8 cellular contexts compared by ENCODE assay signal in genomic region chr14:77026166-77026929, GRCh38. TPM values are rescaled to one million over a fixed set of nuclear protein-coding genes. Genes with fewer than 3 reads are reported as not detected.
A peak's percentile ranks its signal among the peaks of the same experiment; 100 is the strongest.
DNase-seq lines count a peak whose midpoint lies in the region; ATAC-seq and TF ChIP-seq lines count a peak whose summit lies in the region.

No MANE protein-coding gene starts in this region.

- no peaks in the 10 kb centered on the region for H3K9me3 ChIP-seq in PC-9 (ENCODE audit: insufficient read depth, low read depth)

- peak overlapping the region; percentile 92 for H3K4me2 ChIP-seq in PC-9

- H3K79me2 ChIP-seq in PC-9 (ENCODE audit: low read depth) = peaks cover 83% of the 10 kb centered on the region

- no peak for ATAC-seq in effector memory CD8-positive, alpha-beta T cell (replicated peaks)
- ATAC-seq in naive B cell (ENCODE audit: low read depth in 2 of 2) = no peak
- ATAC-seq in GM19397 (IDR thresholded peaks at IDR 0.05; ENCODE audit: unreplicated experiment) = no peak

- intact Hi-C loops in PC-9 (cut with micrococcal nuclease; ENCODE audit: unreplicated experiment) = no loop called here

- no TSS peak for BruUV-seq in PC-9 (replicated peaks; lab: Mats Ljungman, UMichigan)

- H3K27me3 ChIP-seq in PC-9 (ENCODE audit: insufficient read depth, low read depth) = no peaks in the 10 kb centered on the region

- DNase-seq in NCI-H1092 treated with DMSO at 0.1 percent for 48 hours (lab: John Stamatoyannopoulos, UW) (peak; percentile 68), NCI-H1092 (lab: John Stamatoyannopoulos, UW) (no peak), PC-9 (peak; percentile 56 to 73), naive B cell (no peak), cortex of kidney (lab: John Stamatoyannopoulos, UW) (no peak), ACHN (no peak)
- no peak for DNase-seq in effector memory CD8-positive, alpha-beta T cell

- H3K9me2 ChIP-seq in PC-9 (ENCODE audit: insufficient read depth) = no peaks in the 10 kb centered on the region

- peaks cover 13% of the 10 kb centered on the region for H4K20me1 ChIP-seq in PC-9 (ENCODE audit: insufficient read depth)

- no peaks in the 10 kb centered on the region for H3K9me3 Mint-ChIP-seq in effector memory CD8-positive, alpha-beta T cell
- H3K9me3 Mint-ChIP-seq in naive B cell = no peaks in the 10 kb centered on the region

- H2AFZ ChIP-seq in PC-9 = no peak overlapping the region

- H3K4me3 Mint-ChIP-seq in effector memory CD8-positive, alpha-beta T cell = peak overlapping the region; percentile 69 to 88
- peak overlapping the region; percentile 62 to 88 (median 76) for H3K4me3 Mint-ChIP-seq in naive B cell

- peak overlapping the region in 1 of 2 donors; percentile 60 for H3K27ac Mint-ChIP-seq in effector memory CD8-positive, alpha-beta T cell
- peak overlapping the region in 3 of 6 donors; percentile 45 to 89 (median 56) for H3K27ac Mint-ChIP-seq in naive B cell

- H3K27ac ChIP-seq in PC-9 = peak overlapping the region; percentile 88

- POLR2A ChIA-PET in PC-9 (lab: Charles Lee; ENCODE audit: unreplicated experiment) = interaction anchor here (0.7 kb wide), 2 partner anchors 83 to 84 kb away, joined by 3 to 9 read pairs; no protein-coding TSS in a partner anchor

- peaks cover 63% of the 10 kb centered on the region for H3F3A ChIP-seq in PC-9 (ENCODE audit: insufficient read depth, low read depth)

- CTCF ChIA-PET in PC-9 (lab: Charles Lee) = interaction anchor here (0.7 to 2.5 kb wide), 7 partner anchors 41 to 112 kb away, joined by 3 to 11 read pairs (median 4); no protein-coding TSS in a partner anchor

- TF ChIP-seq CTCF in PC-9 (conservative IDR thresholded peaks at IDR 0.05) = no peak

- peaks cover 30 to 31% of the 10 kb centered on the region in 2 donors for H3K4me1 Mint-ChIP-seq in effector memory CD8-positive, alpha-beta T cell (ENCODE audit: low read depth in 2 of 2)
- H3K4me1 Mint-ChIP-seq in naive B cell = peaks cover 29 to 46% (median 36%) of the 10 kb centered on the region in 3 donors

- H3K4me3 ChIP-seq in PC-9 = peak overlapping the region; percentile 64

- peaks cover 59% of the 10 kb centered on the region for H3K36me3 Mint-ChIP-seq in effector memory CD8-positive, alpha-beta T cell (ENCODE audit: insufficient read depth)
- no peaks in the 10 kb centered on the region for H3K36me3 Mint-ChIP-seq in naive B cell

- H3K4me1 ChIP-seq in PC-9 (replicated peaks; ENCODE audit: insufficient read depth) = peaks cover 59% of the 10 kb centered on the region

- no peaks in the 10 kb centered on the region for H3K27me3 Mint-ChIP-seq in effector memory CD8-positive, alpha-beta T cell
- no peaks in the 10 kb centered on the region for H3K27me3 Mint-ChIP-seq in naive B cell

- in situ Hi-C loops in ACHN (cut with HindIII; ENCODE audit: low pct_ligation_motif_present, low pct_unique_long_range_greater_than_20kb, low sequenced_read_pairs) = no loop called here

- H3K36me3 ChIP-seq in PC-9 (ENCODE audit: low read depth) = peaks cover 16% of the 10 kb centered on the region

RNA-seq across cellular contexts. Expression of gene IRF2BPL, which starts 2.2 kb away (rescaled TPM):
- total RNA-seq in PC-9 (2021) = 74.6 and 84.5 TPM in 2 replicates
- 1 to 10 TPM; 1.7 to 4.6 (median 3.2) TPM for polyA plus RNA-seq in naive B cell (ENCODE audit: low read depth in 6 of 6)

Comparison
In these comparisons a context has a peak if more than half of its experiments do, and no peak if none do; other contexts are left out.
1. DNase-seq: peak in NCI-H1092 treated with DMSO at 0.1 percent for 48 hours (single experiment) and PC-9 (2 of 2); none in NCI-H1092 (single experiment), effector memory CD8-positive, alpha-beta T cell (0 of 3), naive B cell (single experiment), cortex of kidney (single experiment) and ACHN (single experiment).